Comparison of ENCODE assay signal across 32 cellular contexts in the genomic region with DNA sequence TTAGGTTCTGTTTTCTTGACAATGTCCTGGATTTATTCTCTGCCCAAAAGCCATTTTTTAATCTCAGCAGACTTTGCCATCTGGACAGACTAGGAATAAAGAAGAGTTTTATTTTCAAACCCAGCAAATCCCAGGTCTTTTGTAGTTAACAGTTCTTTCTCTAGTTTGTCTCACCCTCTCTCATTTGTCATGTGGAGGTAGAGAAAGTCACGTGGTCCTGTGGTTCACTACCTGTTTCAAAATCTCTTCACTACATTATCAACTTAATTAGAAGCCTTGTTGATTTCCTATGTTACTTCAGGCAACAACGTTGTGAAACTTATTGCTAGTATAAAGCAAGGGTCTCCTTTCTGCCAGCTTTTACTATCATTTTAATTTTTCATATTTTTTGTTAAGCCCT.
DNase-seq lines count a peak whose midpoint lies in the region; ATAC-seq, FAIRE-seq and TF ChIP-seq lines count a peak whose summit lies in the region.
"Had no signal": no experiment of that assay in that cellular context is flagged by ENCODE, and none has a peak within 500 bp of the region (broad histone marks: within the 10 kb centered on the region; RNA-seq: fewer than 3 reads in every experiment).

No MANE protein-coding gene starts in this region.

- DNase-seq in HepG2 (ENCODE audit: low spot score) = no peak
- no peak for DNase-seq in right lobe of liver
- DNase-seq in A549 (ENCODE audit: low read depth in 1 of 2, low spot score in 1 of 2) = no peak
- DNase-seq in K562 (ENCODE audit: extremely low read depth in 1 of 4, low spot score in 3 of 4) = no peak
- DNase-seq in T-helper 9 cell = no peak
- no peak for DNase-seq in NCI-H1092 treated with DMSO at 0.1 percent for 48 hours (lab: John Stamatoyannopoulos, UW)
- DNase-seq: 8988T; ACHN; AML-193; BE2C; C1 segment of cervical spinal cord; Caco-2; Calu3; CD4-positive, alpha-beta memory T cell; CD4-positive, alpha-beta T cell; CD4-positive, CD25-positive, alpha-beta regulatory T cell; CD8-positive, alpha-beta memory T cell; CD8-positive, alpha-beta T cell; COR-L47; DMS 273 treated with DMSO at 0.1 percent for 48 hours; DMS153; DMS53; DMS79; DMS79 treated with DMSO at 0.1 percent for 48 hours; DND-41; EL had no signal

- H3K4me3 ChIP-seq in HepG2 (replicated peaks in 1 of 3; ENCODE audit: insufficient read depth in 1 of 3, low read depth in 2 of 3, low read length in 3 of 3) (no peak overlapping the region), right lobe of liver (no peak overlapping the region), A549 (no peak overlapping the region), K562 (no peak overlapping the region)
- H3K4me3 ChIP-seq: BLaER1; BLaER1 treated with 17β-estradiol and CSF1 and Interleukin-3, amounts not matched to agents 10 nM and 100 nM had no signal

- BruUV-seq in HepG2 (replicated peaks; lab: Mats Ljungman, UMichigan) (no TSS peak), K562 (replicated peaks; lab: Mats Ljungman, UMichigan) (no TSS peak)

- CTCF ChIA-PET in HepG2 (lab: Yijun Ruan, JAX; ENCODE audit: low intra/inter-chr PET ratio, low total read pairs) (no interaction called here), A549 (lab: Yijun Ruan, JAX) (no interaction called here), K562 (lab: Yijun Ruan, JAX; ENCODE audit: low intra/inter-chr PET ratio) (no interaction called here)

- FAIRE-seq in HepG2 (lab: Jason Lieb, UNC) = no peak
- no peak for FAIRE-seq in A549 (lab: Jason Lieb, UNC)
- FAIRE-seq in K562 (lab: Jason Lieb, UNC) = no peak
- FAIRE-seq: A204.1, D721Med had no signal

- H3K9ac ChIP-seq in HepG2 (ENCODE audit: insufficient read depth, low read depth, low read length) (no peak overlapping the region), K562 (ENCODE audit: insufficient read depth in 1 of 2, low read depth in 2 of 2, low read length in 2 of 2) (no peak overlapping the region)
- H3K9ac ChIP-seq: BLaER1; BLaER1 treated with 17β-estradiol and CSF1 and Interleukin-3, amounts not matched to agents 10 nM and 100 nM had no signal

- 2% methylated on average over 2 of the region's 2 CpGs for WGBS in HepG2 (ENCODE audit: low lambda C conversion rate)
- 28% methylated on average over 2 of the region's 2 CpGs for WGBS in right lobe of liver (ENCODE audit: insufficient coverage, low coverage, low lambda C conversion rate, missing lambda C conversion rate)
- WGBS in A549 (ENCODE audit: missing lambda C conversion rate) = 3% methylated on average over 2 of the region's 2 CpGs
- WGBS in K562 (ENCODE audit: insufficient coverage, low coverage, missing lambda C conversion rate) = 0% methylated on average over 2 of the region's 2 CpGs

- TF ChIP-seq CTCF in HepG2 (CRISPR knock-in tag; IDR thresholded peaks at IDR 0.05) (no peak), right lobe of liver (IDR thresholded peaks at IDR 0.05) (no peak), A549 (IDR thresholded peaks at IDR 0.05) (no peak), K562 (IDR thresholded peaks at IDR 0.05 in 2 of 3, conservative IDR thresholded peaks at IDR 0.05 in 1 of 3; ENCODE audit: insufficient read depth in 2 of 3, low read depth in 1 of 3, low read length in 3 of 3) (no peak)

- no peak overlapping the region for H3K27ac ChIP-seq in HepG2 (ENCODE audit: extremely low read length, insufficient read depth, low read length)
- no peak overlapping the region for H3K27ac ChIP-seq in right lobe of liver
- no peak overlapping the region for H3K27ac ChIP-seq in A549
- no peak overlapping the region for H3K27ac ChIP-seq in K562 (ENCODE audit: extremely low read depth, low read depth, low read length)
- H3K27ac ChIP-seq: 22Rv1; BLaER1; BLaER1 treated with 17β-estradiol and CSF1 and Interleukin-3, amounts not matched to agents 10 nM and 100 nM; C4-2B had no signal

- H3K9me1 ChIP-seq in K562 (ENCODE audit: control insufficient read depth, insufficient read depth, low read length) = no peaks in the 10 kb centered on the region

- POLR2A ChIA-PET in HepG2 (lab: Yijun Ruan, JAX) (no interaction called here), A549 (lab: Yijun Ruan, JAX) (no interaction called here), K562 (lab: Yijun Ruan, JAX) (no interaction called here)

- H3K36me3 ChIP-seq in HepG2 (replicated peaks in 1 of 2; ENCODE audit: control insufficient read depth in 1 of 2, insufficient read depth in 2 of 2, low read length in 2 of 2) = no peaks in the 10 kb centered on the region
- no peaks in the 10 kb centered on the region for H3K36me3 ChIP-seq in right lobe of liver
- H3K36me3 ChIP-seq in K562 (ENCODE audit: control insufficient read depth, insufficient read depth, low read length) = no peaks in the 10 kb centered on the region
- H3K36me3 ChIP-seq: BE2C; BLaER1; BLaER1 treated with 17β-estradiol and CSF1 and Interleukin-3, amounts not matched to agents 10 nM and 100 nM had no signal

- no peaks in the 10 kb centered on the region for H3K79me2 ChIP-seq in HepG2 (ENCODE audit: insufficient read depth, low read length)
- H3K79me2 ChIP-seq in K562 (ENCODE audit: control insufficient read depth, insufficient read depth, low read length) = no peaks in the 10 kb centered on the region

- no peak for TF ChIP-seq EP300 in HepG2 (IDR thresholded peaks at IDR 0.05; ENCODE audit: low read depth in 2 of 2, low read length in 2 of 2)
- no peak for TF ChIP-seq EP300 in HepG2 (CRISPR knock-in tag; IDR thresholded peaks at IDR 0.05; ENCODE audit: borderline replicate concordance)
- TF ChIP-seq EP300 in A549 (IDR thresholded peaks at IDR 0.05) = no peak
- no peak for TF ChIP-seq EP300 in K562 (IDR thresholded peaks at IDR 0.05; ENCODE audit: low read length)

- no peak for ATAC-seq in HepG2
- no peak for ATAC-seq in right lobe of liver
- no peak for ATAC-seq in A549
- no peak for ATAC-seq in K562
- ATAC-seq: CD8-positive, alpha-beta T cell had no signal

- TF ChIP-seq RAD21 in HepG2 (CRISPR knock-in tag; IDR thresholded peaks at IDR 0.05) = no peak
- no peak for TF ChIP-seq RAD21 in A549 (conservative IDR thresholded peaks at IDR 0.05 in 1 of 2, IDR thresholded peaks at IDR 0.05 in 1 of 2)
- TF ChIP-seq RAD21 in K562 (CRISPR knock-in tag; conservative IDR thresholded peaks at IDR 0.05 in 1 of 2, IDR thresholded peaks at IDR 0.05 in 1 of 2) = no peak

- no peak for TF ChIP-seq POLR2A in HepG2 (IDR thresholded peaks at IDR 0.05; ENCODE audit: insufficient read depth in 1 of 2, low read depth in 2 of 2, low read length in 2 of 2)
- no peak for TF ChIP-seq POLR2A in right lobe of liver (IDR thresholded peaks at IDR 0.05)
- TF ChIP-seq POLR2A in A549 (IDR thresholded peaks at IDR 0.05; ENCODE audit: low read length) = no peak
- no peak for TF ChIP-seq POLR2A in K562 (conservative IDR thresholded peaks at IDR 0.05)

- no peaks in the 10 kb centered on the region for H3K4me1 ChIP-seq in HepG2 (ENCODE audit: insufficient read depth, low read length)
- no peaks in the 10 kb centered on the region for H3K4me1 ChIP-seq in right lobe of liver
- H3K4me1 ChIP-seq in A549 = no peaks in the 10 kb centered on the region
- H3K4me1 ChIP-seq in K562 (replicated peaks in 1 of 2; ENCODE audit: control insufficient read depth in 2 of 2, insufficient read depth in 2 of 2, low read length in 2 of 2) = no peaks in the 10 kb centered on the region
- H3K4me1 ChIP-seq: BLaER1; BLaER1 treated with 17β-estradiol and CSF1 and Interleukin-3, amounts not matched to agents 10 nM and 100 nM; Caco-2 had no signal

- intact Hi-C loops in HepG2 (cut with micrococcal nuclease; ENCODE audit: unreplicated experiment) = no loop called here
- intact Hi-C loops in right lobe of liver (cut with DNase I) = no loop called here
- intact Hi-C loops in K562 (cut with micrococcal nuclease) = no loop called here

- no peaks in the 10 kb centered on the region for H4K20me1 ChIP-seq in HepG2 (ENCODE audit: insufficient read depth, low read length)
- no peaks in the 10 kb centered on the region for H4K20me1 ChIP-seq in K562 (replicated peaks; ENCODE audit: control insufficient read depth, insufficient read depth, low read length)
- H4K20me1 ChIP-seq: BLaER1; BLaER1 treated with 17β-estradiol and CSF1 and Interleukin-3, amounts not matched to agents 10 nM and 100 nM had no signal

- H3K4me2 ChIP-seq in HepG2 (ENCODE audit: low read depth, low read length) (no peak overlapping the region), A549 (no peak overlapping the region), K562 (ENCODE audit: insufficient read depth, low read length) (no peak overlapping the region)
- H3K4me2 ChIP-seq: BLaER1; BLaER1 treated with 17β-estradiol and CSF1 and Interleukin-3, amounts not matched to agents 10 nM and 100 nM had no signal

- H2AFZ ChIP-seq in HepG2 (ENCODE audit: low read length) (no peak overlapping the region), K562 (ENCODE audit: low read depth, low read length) (no peak overlapping the region)

- in situ Hi-C loops in HepG2 (cut with HindIII; ENCODE audit: extremely low pct_ligation_motif_present, low pct_unique_long_range_greater_than_20kb) (no loop called here), K562 (cut with MboI) (no loop called here)

- H3K9me3 ChIP-seq in HepG2 (ENCODE audit: low read length) (peaks cover 70% of the 10 kb centered on the region), right lobe of liver (no peaks in the 10 kb centered on the region), A549 (no peaks in the 10 kb centered on the region), K562 (replicated peaks; ENCODE audit: control insufficient read depth, insufficient read depth, low read depth, low read length) (no peaks in the 10 kb centered on the region)
- H3K9me3 ChIP-seq: BE2C, BLaER1, Caco-2 had no signal

- no peaks in the 10 kb centered on the region; a peak in 1 of 5 replicates for H3K27me3 ChIP-seq in HepG2 (ENCODE audit: control insufficient read depth in 1 of 2, insufficient read depth in 2 of 2, low read length in 2 of 2)
- no peaks in the 10 kb centered on the region for H3K27me3 ChIP-seq in right lobe of liver
- H3K27me3 ChIP-seq in K562 (ENCODE audit: control insufficient read depth in 2 of 2, insufficient read depth in 2 of 2, low read length in 2 of 2) = no peaks in the 10 kb centered on the region
- H3K27me3 ChIP-seq: BE2C; BLaER1; BLaER1 treated with 17β-estradiol and CSF1 and Interleukin-3, amounts not matched to agents 10 nM and 100 nM had no signal

TF ChIP-seq in HepG2, 621 proteins besides CTCF, POLR2A, EP300 and RAD21 (continues in another document):
- TF ChIP-seq RAD51 (IDR thresholded peaks at IDR 0.05; ENCODE audit: borderline replicate concordance) (peak; percentile 12; the same call in 1 of the 2 replicates), HOXA3 (CRISPR knock-in tag; IDR thresholded peaks at IDR 0.05) (no peak)

TF ChIP-seq in K562, 482 proteins besides CTCF, POLR2A, EP300 and RAD21 (continues in another document):
- TF ChIP-seq IRF2 (CRISPR knock-in tag; IDR thresholded peaks at IDR 0.05) = no peak
